In genomic region chr2:175168564-175168945, GRCh38 we compare ENCODE assay signal across 8 cellular contexts. TPM values are rescaled to one million over a fixed set of nuclear protein-coding genes. Genes with fewer than 3 reads are reported as not detected.
A peak's percentile ranks its signal among the peaks of the same experiment; 100 is the strongest.
DNase-seq lines count a peak whose midpoint lies in the region; ATAC-seq and TF ChIP-seq lines count a peak whose summit lies in the region.

No MANE protein-coding gene starts in this region.

- peaks cover 12% of the 10 kb centered on the region for H3F3A ChIP-seq in SK-N-SH (replicated peaks; ENCODE audit: insufficient read depth)

- no peak for TF ChIP-seq RAD21 in SK-N-SH (IDR thresholded peaks at IDR 0.05; ENCODE audit: low read length)

- H3K4me3 ChIP-seq in SK-N-SH (ENCODE audit: low read depth in 2 of 2, low read length in 1 of 2): peak overlapping the region; percentile 75 to 98
- H3K4me3 ChIP-seq in WERI-Rb-1 (ENCODE audit: low read depth, low read length): peak overlapping the region; percentile 95
- peak overlapping the region; percentile 100 for H3K4me3 ChIP-seq in iPS-18a (ENCODE audit: low read length)
- H3K4me3 ChIP-seq in suprapubic skin: peak overlapping the region; percentile 86

- CTCF ChIA-PET in SK-N-SH (lab: Yijun Ruan, JAX): interaction anchor here (0.7 to 1.0 kb wide), 4 partner anchors 10 to 398 kb away, joined by 3 to 5 read pairs (median 3); no protein-coding TSS in a partner anchor

- WGBS in SK-N-SH (ENCODE audit: low lambda C conversion rate): 2% methylated on average over 9 of the region's 11 CpGs
- 0% methylated on average over 11 of the region's 11 CpGs for WGBS in suprapubic skin

- peak in 1 of 2 donors; percentile 50 for TF ChIP-seq POLR2A in suprapubic skin (IDR thresholded peaks at IDR 0.05)

- peaks cover 54% of the 10 kb centered on the region for H3K79me2 ChIP-seq in SK-N-SH (ENCODE audit: insufficient read depth)

- DNase-seq in SK-N-SH (no peak), WERI-Rb-1 (no peak), suprapubic skin (ENCODE audit: low spot score in 2 of 2) (no peak), NCI-H1048 (lab: John Stamatoyannopoulos, UW) (no peak)

- TF ChIP-seq EP300 in SK-N-SH (IDR thresholded peaks at IDR 0.05; ENCODE audit: borderline replicate concordance in 1 of 2, low read depth in 1 of 2, low read length in 1 of 2): no peak
- no peak for TF ChIP-seq EP300 in suprapubic skin (IDR thresholded peaks at IDR 0.05)

- peak overlapping the region; percentile 77 for H3K4me2 ChIP-seq in SK-N-SH

- H3K36me3 ChIP-seq in SK-N-SH (replicated peaks in 1 of 2; ENCODE audit: control insufficient read depth in 1 of 2, insufficient read depth in 2 of 2, low read length in 1 of 2) (peaks cover 0 to 8% of the 10 kb centered on the region in 2 experiments), WERI-Rb-1 (peaks cover 5% of the 10 kb centered on the region), iPS-18a (ENCODE audit: control insufficient read depth, low read depth, low read length) (peaks cover 2% of the 10 kb centered on the region), suprapubic skin (no peaks in the 10 kb centered on the region)

- no peaks in the 10 kb centered on the region for H3K9me2 ChIP-seq in SK-N-SH

- H3K9me3 ChIP-seq in SK-N-SH (no peaks in the 10 kb centered on the region), WERI-Rb-1 (ENCODE audit: severe bottlenecking) (no peaks in the 10 kb centered on the region), iPS-18a (ENCODE audit: control insufficient read depth, low read depth, low read length) (no peaks in the 10 kb centered on the region), suprapubic skin (no peaks in the 10 kb centered on the region)

- H4K20me1 ChIP-seq in SK-N-SH (ENCODE audit: insufficient read depth): peaks cover 21% of the 10 kb centered on the region

- ATAC-seq in SK-N-SH treated with all-trans-retinoic acid at 6 μM for 48 hours (no peak; the same call in 2 of the 3 replicates), HG02852 (IDR thresholded peaks at IDR 0.05; ENCODE audit: unreplicated experiment) (peak; percentile 27), HG03097 (IDR thresholded peaks at IDR 0.05; ENCODE audit: low FRiP score, unreplicated experiment) (no peak)

- no peaks in the 10 kb centered on the region for H3K27me3 ChIP-seq in SK-N-SH (ENCODE audit: insufficient read depth)
- H3K27me3 ChIP-seq in WERI-Rb-1 (ENCODE audit: insufficient read depth, low read depth, severe bottlenecking): no peaks in the 10 kb centered on the region
- H3K27me3 ChIP-seq in iPS-18a (ENCODE audit: control insufficient read depth, insufficient read depth, low read length): no peaks in the 10 kb centered on the region
- H3K27me3 ChIP-seq in suprapubic skin: no peaks in the 10 kb centered on the region

- H3K9ac ChIP-seq in SK-N-SH (peak overlapping the region; percentile 78), iPS-18a (ENCODE audit: low read length) (peak overlapping the region; percentile 77)

- peak overlapping the region; percentile 86 for H2AFZ ChIP-seq in SK-N-SH (ENCODE audit: low read depth)

- POLR2A ChIA-PET in SK-N-SH (lab: Yijun Ruan, JAX): interaction anchor here (0.7 to 1.3 kb wide), 6 partner anchors 9 to 677 kb away, joined by 3 to 10 read pairs (median 4); partner anchors contain the start of genes ATP5MC3 and CHN1

- TF ChIP-seq CTCF in SK-N-SH (IDR thresholded peaks at IDR 0.05) (no peak), WERI-Rb-1 (IDR thresholded peaks at IDR 0.05; ENCODE audit: low read depth, low read length) (no peak), suprapubic skin (IDR thresholded peaks at IDR 0.05) (no peak)

- H3K27ac ChIP-seq in SK-N-SH (ENCODE audit: low read depth in 2 of 2, low read length in 1 of 2) (peak overlapping the region; percentile 52 to 89; a peak in 3 of 4 replicates), WERI-Rb-1 (peak overlapping the region; percentile 87), iPS-18a (ENCODE audit: low read length) (peak overlapping the region; percentile 53), suprapubic skin (peak overlapping the region; percentile 49)

- no peaks in the 10 kb centered on the region; a peak in 3 of 4 replicates for H3K4me1 ChIP-seq in SK-N-SH (ENCODE audit: control insufficient read depth in 1 of 2, insufficient read depth in 2 of 2, low read depth in 1 of 2, low read length in 1 of 2)
- H3K4me1 ChIP-seq in iPS-18a (ENCODE audit: control insufficient read depth, low read depth, low read length): peaks cover 9% of the 10 kb centered on the region
- H3K4me1 ChIP-seq in suprapubic skin: peaks cover 14% of the 10 kb centered on the region

TF ChIP-seq in SK-N-SH, 30 proteins besides CTCF, POLR2A, EP300 and RAD21:
- no peak for TF ChIP-seq RFX5 (IDR thresholded peaks at IDR 0.05; ENCODE audit: low read length)
- no peak for TF ChIP-seq PBX3 (IDR thresholded peaks at IDR 0.05)
- no peak for TF ChIP-seq TEAD4 (IDR thresholded peaks at IDR 0.05; ENCODE audit: borderline replicate concordance, insufficient read depth)
- no peak for TF ChIP-seq MEF2A (IDR thresholded peaks at IDR 0.05; ENCODE audit: borderline replicate concordance, low read depth)
- peak; percentile 61; the same call in 1 of the 2 replicates for TF ChIP-seq POLR2AphosphoS5 (IDR thresholded peaks at IDR 0.05; ENCODE audit: low read depth, low read length)
- no peak for TF ChIP-seq USF1 (IDR thresholded peaks at IDR 0.05; ENCODE audit: borderline replicate concordance, low read depth)
- no peak for TF ChIP-seq FOXJ3 (CRISPR knock-in tag; IDR thresholded peaks at IDR 0.05)
- TF ChIP-seq TAF1 (IDR thresholded peaks at IDR 0.05; ENCODE audit: borderline replicate concordance, low read depth, low read length): peak; percentile 65; the same call in 1 of the 2 replicates
- no peak for TF ChIP-seq TCF12 (IDR thresholded peaks at IDR 0.05)
- no peak for TF ChIP-seq MXI1 (IDR thresholded peaks at IDR 0.05; ENCODE audit: low read depth, low read length)

TF ChIP-seq in SK-N-SH treated with all-trans-retinoic acid at 6 μM for 48 hours, 23 proteins besides CTCF, POLR2A, EP300 and RAD21:
- no peak for TF ChIP-seq OSR1 (CRISPR knock-in tag; IDR thresholded peaks at IDR 0.05)
- no peak for TF ChIP-seq ZNF565 (CRISPR knock-in tag; conservative IDR thresholded peaks at IDR 0.05; ENCODE audit: low read depth)
- no peak for TF ChIP-seq CREB5 (CRISPR knock-in tag; IDR thresholded peaks at IDR 0.05; ENCODE audit: low read depth)
- TF ChIP-seq SNAI2 (CRISPR knock-in tag; IDR thresholded peaks at IDR 0.05): no peak
- TF ChIP-seq CSRNP3 (CRISPR knock-in tag; IDR thresholded peaks at IDR 0.05): no peak

RNA-seq across cellular contexts. Expression of gene ATF2, which starts 0.6 kb away (rescaled TPM):
- polyA plus RNA-seq in SK-N-SH (2012; rRNA removed): 19.0 and 25.7 TPM in 2 replicates
- 19.7 and 22.3 TPM in 2 replicates for polyA plus RNA-seq in SK-N-SH (2012; cell fraction: cytosol; rRNA removed)
- 10.7 and 22.9 TPM in 2 replicates for polyA plus RNA-seq in SK-N-SH (2012; cell fraction: nucleus; rRNA removed)
- 10 to 100 TPM; 22.3 to 46.9 (median 27.0) TPM for total RNA-seq in suprapubic skin

RNA-seq across cellular contexts. Expression of gene ATP5MC3, which starts 13.0 kb away (rescaled TPM):
- polyA plus RNA-seq in SK-N-SH (2012; rRNA removed): 365 and 408 TPM in 2 replicates
- polyA plus RNA-seq in SK-N-SH (2012; cell fraction: cytosol; rRNA removed): 423 and 511 TPM in 2 replicates
- 130 and 152 TPM in 2 replicates for polyA plus RNA-seq in SK-N-SH (2012; cell fraction: nucleus; rRNA removed)
- 100 to 1,000 TPM in 3 of 4 donors, 10 to 100 TPM in 1; 87.9 to 150 (median 145) TPM for total RNA-seq in suprapubic skin
